Comparison of ENCODE assay signal across 13 cellular contexts in genomic region chr2:47888581-47889280, GRCh38. TPM values are rescaled to one million over a fixed set of nuclear protein-coding genes. Genes with fewer than 3 reads are reported as not detected.
DNase-seq lines count a peak whose midpoint lies in the region; ATAC-seq and TF ChIP-seq lines count a peak whose summit lies in the region.
"Had no signal": no experiment of that assay in that cellular context is flagged by ENCODE, and none has a peak within 500 bp of the region (broad histone marks: within the 10 kb centered on the region; RNA-seq: fewer than 3 reads in every experiment).

No MANE protein-coding gene starts in this region.

- DNase-seq in mammary epithelial cell (no peak), MCF 10A (ENCODE audit: unreplicated experiment) (no peak), T follicular helper cell (ENCODE audit: low read depth) (peak; percentile 21), endodermal cell (no peak), upper lobe of left lung (no peak), A673 (ENCODE audit: low spot score) (no peak), gastrocnemius medialis (no peak)
- DNase-seq: GDM1; NCI-H2029; NK-92 treated with Interleukin-12 subunit alpha and Interleukin-12 subunit beta, amount 100 ng/mL, for 24 hours; small intestine had no signal

- H3K36me3 Mint-ChIP-seq in MCF 10A (ENCODE audit: insufficient read depth, unreplicated experiment), result peaks cover 13% of the 10 kb centered on the region
- peaks cover 23% of the 10 kb centered on the region for H3K36me3 Mint-ChIP-seq in endodermal cell (ENCODE audit: low read depth)

- peaks cover 100% of the 10 kb centered on the region for H3K79me2 ChIP-seq in mammary epithelial cell (ENCODE audit: insufficient read depth, low read length)

- H3K27ac Mint-ChIP-seq in MCF 10A (ENCODE audit: low read depth, unreplicated experiment) (no peak overlapping the region), endodermal cell (peak overlapping the region; percentile 55)

- BruUV-seq in mammary epithelial cell (replicated peaks; lab: Mats Ljungman, UMichigan) (TSS peak; percentile 5), MCF 10A (replicated peaks; lab: Mats Ljungman, UMichigan) (no TSS peak), A673 (replicated peaks; lab: Mats Ljungman, UMichigan) (no TSS peak)

- H4K20me1 ChIP-seq in mammary epithelial cell (ENCODE audit: insufficient read depth, low read length), result no peaks in the 10 kb centered on the region

- in situ Hi-C loops in mammary epithelial cell (cut with MboI; ENCODE audit: low sequenced_read_pairs in 2 of 2) (no loop called here), gastrocnemius medialis (cut with MboI; ENCODE audit: low sequenced_read_pairs in 4 of 4) (no loop called here)

- H3K27me3 Mint-ChIP-seq in MCF 10A (ENCODE audit: insufficient read depth, unreplicated experiment), result no peaks in the 10 kb centered on the region
- no peaks in the 10 kb centered on the region for H3K27me3 Mint-ChIP-seq in endodermal cell (ENCODE audit: insufficient read depth)

- H3K27ac ChIP-seq in mammary epithelial cell (ENCODE audit: insufficient read depth, low read depth, low read length) (no peak overlapping the region), endodermal cell (ENCODE audit: low read depth, low read length) (no peak overlapping the region), upper lobe of left lung (no peak overlapping the region), A673 (ENCODE audit: low read depth, low read length, poor library complexity, severe bottlenecking) (no peak overlapping the region), gastrocnemius medialis (no peak overlapping the region)
- H3K27ac ChIP-seq: esophagus muscularis mucosa had no signal

- H3K9ac ChIP-seq in mammary epithelial cell (ENCODE audit: insufficient read depth, low read length) (no peak overlapping the region), endodermal cell (ENCODE audit: extremely low read depth, low read length, poor library complexity, severe bottlenecking) (no peak overlapping the region)

- H3K9me3 ChIP-seq in mammary epithelial cell (replicated peaks; ENCODE audit: insufficient read depth, low read length) (no peaks in the 10 kb centered on the region), endodermal cell (ENCODE audit: control insufficient read depth, low read length) (no peaks in the 10 kb centered on the region), upper lobe of left lung (no peaks in the 10 kb centered on the region), A673 (ENCODE audit: low read depth, low read length, poor library complexity, severe bottlenecking) (no peaks in the 10 kb centered on the region), gastrocnemius medialis (no peaks in the 10 kb centered on the region)
- H3K9me3 ChIP-seq: esophagus muscularis mucosa had no signal

- TF ChIP-seq POLR2A in upper lobe of left lung (IDR thresholded peaks at IDR 0.05) (no peak), gastrocnemius medialis (IDR thresholded peaks at IDR 0.05) (no peak)

- dilution Hi-C loops in mammary epithelial cell (cut with HindIII; ENCODE audit: low sequenced_read_pairs), result no loop called here

- H3K4me3 Mint-ChIP-seq in MCF 10A (ENCODE audit: unreplicated experiment) (no peak overlapping the region), endodermal cell (no peak overlapping the region)

- H3K4me1 Mint-ChIP-seq in MCF 10A (ENCODE audit: insufficient read depth, unreplicated experiment) (peaks cover 20% of the 10 kb centered on the region), endodermal cell (no peaks in the 10 kb centered on the region)

- CTCF ChIA-PET in mammary epithelial cell (lab: Charles Lee; ENCODE audit: low non-redundant PET) (no interaction called here), MCF 10A (lab: Yijun Ruan, JAX) (interaction anchor here (0.7 to 1.1 kb wide), 2 partner anchors 18 to 218 kb away, joined by 4 read pairs; partner anchors contain the start of gene FBXO11), A673 (lab: Charles Lee) (no interaction called here)

- no peak overlapping the region for H3K4me2 ChIP-seq in mammary epithelial cell (ENCODE audit: insufficient read depth, low read depth, low read length)

- no peaks in the 10 kb centered on the region for H3K9me3 Mint-ChIP-seq in MCF 10A (ENCODE audit: unreplicated experiment)
- H3K9me3 Mint-ChIP-seq in endodermal cell, result no peaks in the 10 kb centered on the region

- H3K27me3 ChIP-seq in mammary epithelial cell (ENCODE audit: insufficient read depth, low read length) (no peaks in the 10 kb centered on the region), endodermal cell (ENCODE audit: control insufficient read depth, insufficient read depth, low read length, poor library complexity, severe bottlenecking) (no peaks in the 10 kb centered on the region), upper lobe of left lung (no peaks in the 10 kb centered on the region), A673 (replicated peaks; ENCODE audit: insufficient read depth, low read depth, low read length, poor library complexity) (no peaks in the 10 kb centered on the region), gastrocnemius medialis (no peaks in the 10 kb centered on the region)
- H3K27me3 ChIP-seq: esophagus muscularis mucosa had no signal

- POLR2A ChIA-PET in MCF 10A (lab: Yijun Ruan, JAX), result interaction anchor here (1.1 to 1.5 kb wide), 2 partner anchors 11 to 80 kb away, joined by 3 to 5 read pairs; no protein-coding TSS in a partner anchor
- POLR2A ChIA-PET in A673 (lab: Charles Lee; ENCODE audit: low non-redundant PET), result no interaction called here

- TF ChIP-seq CTCF in mammary epithelial cell (conservative IDR thresholded peaks at IDR 0.05 in 1 of 2, IDR thresholded peaks at IDR 0.05 in 1 of 2; ENCODE audit: extremely low read depth in 1 of 2, insufficient read depth in 1 of 2, low read depth in 1 of 2, low read length in 2 of 2), result no peak
- TF ChIP-seq CTCF in MCF 10A (IDR thresholded peaks at IDR 0.05; ENCODE audit: unreplicated experiment), result no peak
- no peak for TF ChIP-seq CTCF in endodermal cell (conservative IDR thresholded peaks at IDR 0.05)
- TF ChIP-seq CTCF in upper lobe of left lung (IDR thresholded peaks at IDR 0.05), result no peak
- no peak for TF ChIP-seq CTCF in A673 (conservative IDR thresholded peaks at IDR 0.05; ENCODE audit: low read depth, low read length)
- TF ChIP-seq CTCF in gastrocnemius medialis (IDR thresholded peaks at IDR 0.05 in 4 of 5, conservative IDR thresholded peaks at IDR 0.05 in 1 of 5), result no peak

- H3K4me1 ChIP-seq in mammary epithelial cell (ENCODE audit: insufficient read depth, low read length) (peaks cover 16% of the 10 kb centered on the region), endodermal cell (ENCODE audit: control insufficient read depth, insufficient read depth, low read length) (no peaks in the 10 kb centered on the region), upper lobe of left lung (peaks cover 23 to 54% (median 28%) of the 10 kb centered on the region in 4 donors), A673 (ENCODE audit: insufficient read depth, low read length, poor library complexity, severe bottlenecking) (peaks cover 6% of the 10 kb centered on the region), gastrocnemius medialis (peaks cover 35 to 45% of the 10 kb centered on the region in 2 donors)

- no peak for TF ChIP-seq EP300 in upper lobe of left lung (IDR thresholded peaks at IDR 0.05)

- 83% methylated on average over 2 of the region's 2 CpGs for WGBS in mammary epithelial cell (ENCODE audit: low coverage, missing lambda C conversion rate)
- 60 to 90% methylated on average over 1 of the region's 2 CpGs for WGBS in endodermal cell (ENCODE audit: insufficient coverage in 1 of 2, insufficient read length in 1 of 2), 2 experiments
- 72% methylated on average over 2 of the region's 2 CpGs for WGBS in upper lobe of left lung, 2 donors

- H3K36me3 ChIP-seq in mammary epithelial cell (ENCODE audit: insufficient read depth, low read length) (no peaks in the 10 kb centered on the region), endodermal cell (ENCODE audit: control insufficient read depth, insufficient read depth, low read length) (peaks cover 27% of the 10 kb centered on the region), upper lobe of left lung (peaks cover 0 to 3% (median 0%) of the 10 kb centered on the region in 4 donors), A673 (ENCODE audit: insufficient read depth, low read length, poor library complexity, severe bottlenecking) (peaks cover 6% of the 10 kb centered on the region), gastrocnemius medialis (no peaks in the 10 kb centered on the region)

- H2AFZ ChIP-seq in mammary epithelial cell (ENCODE audit: low read depth, low read length), result no peak overlapping the region

- peak; percentile 53 to 58 for ATAC-seq in upper lobe of left lung (ENCODE audit: low FRiP score in 2 of 2)
- no peak for ATAC-seq in GM18517 (IDR thresholded peaks at IDR 0.05; ENCODE audit: unreplicated experiment)
- ATAC-seq in gastrocnemius medialis, result no peak

- H3K4me3 ChIP-seq in mammary epithelial cell (replicated peaks in 1 of 3; ENCODE audit: insufficient read depth in 1 of 3, low read depth in 2 of 3, low read length in 3 of 3) (no peak overlapping the region), endodermal cell (ENCODE audit: low read length) (no peak overlapping the region), upper lobe of left lung (no peak overlapping the region), A673 (ENCODE audit: low read depth, low read length, poor library complexity, severe bottlenecking) (no peak overlapping the region), gastrocnemius medialis (no peak overlapping the region)
- H3K4me3 ChIP-seq: esophagus muscularis mucosa had no signal

- intact Hi-C loops in mammary epithelial cell (cut with micrococcal nuclease) (no loop called here), MCF 10A (cut with micrococcal nuclease) (no loop called here), A673 (cut with micrococcal nuclease; ENCODE audit: unreplicated experiment) (no loop called here), gastrocnemius medialis (cut with DNase I; ENCODE audit: low total_unique reads) (no loop called here)

RNA-seq across cellular contexts. Expression of gene FBXO11, which starts 17.6 kb away (rescaled TPM):
- total RNA-seq in mammary epithelial cell, result 10 to 100 TPM; 35.0 to 65.5 TPM
- polyA plus RNA-seq in mammary epithelial cell, result 17.6 TPM
- 152 TPM for polyA minus RNA-seq in mammary epithelial cell
- total RNA-seq in MCF 10A (2022), result 60.4 and 64.1 TPM in 2 replicates
- 10 to 100 TPM; 71.9 to 84.5 TPM for total RNA-seq in endodermal cell
- 62.9 TPM for polyA plus RNA-seq in endodermal cell (2013, experiment 1 of 2)
- polyA plus RNA-seq in endodermal cell (2013, experiment 2 of 2), result 60.6 TPM
- 10 to 100 TPM; 30.5 to 99.2 (median 60.0) TPM for total RNA-seq in upper lobe of left lung
- total RNA-seq in A673 (2021), result 73.9 and 84.0 TPM in 2 replicates
- total RNA-seq in gastrocnemius medialis, result 10 to 100 TPM; 21.5 to 31.8 (median 28.4) TPM

Comparison
In these comparisons a context has a peak if more than half of its experiments do, and no peak if none do; other contexts are left out.
1. ATAC-seq: peak in upper lobe of left lung (2 of 2); none in GM18517 (single experiment) and gastrocnemius medialis (0 of 2).